In genomic region chr9:105251733-105252404, GRCh38 we compare ENCODE assay signal across 23 cellular contexts. TPM values are rescaled to one million over a fixed set of nuclear protein-coding genes. Genes with fewer than 3 reads are reported as not detected.
DNase-seq lines count a peak whose midpoint lies in the region; ATAC-seq, FAIRE-seq and TF ChIP-seq lines count a peak whose summit lies in the region.
"Had no signal": no experiment of that assay in that cellular context is flagged by ENCODE, and none has a peak within 500 bp of the region (broad histone marks: within the 10 kb centered on the region; RNA-seq: fewer than 3 reads in every experiment).

No MANE protein-coding gene starts in this region.

- peak overlapping the region; percentile 4 for H3K27ac Mint-ChIP-seq in Caco-2 (ENCODE audit: unreplicated experiment)
- H3K27ac Mint-ChIP-seq: activated CD4-positive, alpha-beta T cell treated with anti-CD3 and anti-CD28 coated beads, Interleukin-2, amount 10 ng/mL, durations not matched to agents 7 days and 5 days had no signal

- no peaks in the 10 kb centered on the region for H3K27me3 Mint-ChIP-seq in Caco-2 (ENCODE audit: insufficient read depth, unreplicated experiment)

- H3K4me1 ChIP-seq in Caco-2 (peaks cover 11% of the 10 kb centered on the region; the same call in 1 of the 2 replicates), GM12878 (ENCODE audit: control insufficient read depth, insufficient read depth, low read length) (peaks cover under 1% of the 10 kb centered on the region), HepG2 (ENCODE audit: insufficient read depth, low read length) (peaks cover 81% of the 10 kb centered on the region), HAP-1 (peaks cover 13% of the 10 kb centered on the region)
- H3K4me1 ChIP-seq: psoas muscle had no signal

- intact Hi-C loops in Caco-2 (cut with micrococcal nuclease; ENCODE audit: unreplicated experiment): loop anchor here (1.0 to 2.0 kb wide), 2 partner anchors 67 to 161 kb away; no protein-coding TSS in a partner anchor
- intact Hi-C loops in GM12878 (cut with micrococcal nuclease; ENCODE audit: unreplicated experiment): no loop called here
- intact Hi-C loops in HepG2 (cut with micrococcal nuclease; ENCODE audit: unreplicated experiment): loop anchor here (1.0 to 2.0 kb wide), 2 partner anchors 79 to 161 kb away; no protein-coding TSS in a partner anchor

- peak; percentile 41; the same call in 1 of the 2 replicates for TF ChIP-seq RAD21 in GM12878 (IDR thresholded peaks at IDR 0.05; ENCODE audit: insufficient read depth, low read depth, low read length)
- TF ChIP-seq RAD21 in HepG2 (CRISPR knock-in tag; IDR thresholded peaks at IDR 0.05): no peak

- H2AFZ ChIP-seq in GM12878 (ENCODE audit: control insufficient read depth, low read depth, low read length) (no peak overlapping the region), HepG2 (ENCODE audit: low read length) (no peak overlapping the region)

- H3K4me2 ChIP-seq in GM12878 (ENCODE audit: control insufficient read depth, insufficient read depth) (no peak overlapping the region), HepG2 (ENCODE audit: low read depth, low read length) (peak overlapping the region; percentile 74)

- no peak for ATAC-seq in GM12878
- ATAC-seq in HepG2: peak; percentile 97
- ATAC-seq: esophagus mucosa, gastroesophageal sphincter, left cardiac atrium, psoas muscle had no signal

- FAIRE-seq in GM12878 (lab: Jason Lieb, UNC): no peak
- FAIRE-seq in HepG2 (lab: Jason Lieb, UNC): peak; percentile 44
- FAIRE-seq: small intestine had no signal

- no peak overlapping the region for H3K27ac ChIP-seq in GM12878 (ENCODE audit: control insufficient read depth, insufficient read depth)
- H3K27ac ChIP-seq in HepG2 (ENCODE audit: extremely low read length, insufficient read depth, low read length): peak overlapping the region; percentile 80
- H3K27ac ChIP-seq: adrenal gland, C4-2B, gastroesophageal sphincter, psoas muscle had no signal

- H3K36me3 ChIP-seq in Caco-2 (ENCODE audit: control insufficient read depth, insufficient read depth, low read length) (no peaks in the 10 kb centered on the region), GM12878 (ENCODE audit: control insufficient read depth in 2 of 2, insufficient read depth in 2 of 2, low read length in 1 of 2) (no peaks in the 10 kb centered on the region), HepG2 (replicated peaks in 1 of 2; ENCODE audit: control insufficient read depth in 1 of 2, insufficient read depth in 2 of 2, low read length in 2 of 2) (no peaks in the 10 kb centered on the region), HAP-1 (replicated peaks) (no peaks in the 10 kb centered on the region)
- H3K36me3 ChIP-seq: adrenal gland, cardiac muscle cell, gastroesophageal sphincter had no signal

- H3K4me3 Mint-ChIP-seq in Caco-2 (ENCODE audit: unreplicated experiment): no peak overlapping the region
- H3K4me3 Mint-ChIP-seq: activated CD4-positive, alpha-beta T cell treated with anti-CD3 and anti-CD28 coated beads, Interleukin-2, amount 10 ng/mL, durations not matched to agents 7 days and 5 days had no signal

- BruUV-seq in Caco-2 (replicated peaks; lab: Mats Ljungman, UMichigan) (no TSS peak), GM12878 (replicated peaks; lab: Mats Ljungman, UMichigan) (no TSS peak), HepG2 (replicated peaks; lab: Mats Ljungman, UMichigan) (no TSS peak)

- CTCF ChIA-PET in Caco-2 (lab: Charles Lee): no interaction called here
- CTCF ChIA-PET in GM12878 (lab: Yijun Ruan, JAX): interaction anchor here (0.6 to 2.8 kb wide), 4 partner anchors 11 to 162 kb away, joined by 3 to 12 read pairs (median 4); no protein-coding TSS in a partner anchor
- CTCF ChIA-PET in HepG2 (lab: Yijun Ruan, JAX; ENCODE audit: low intra/inter-chr PET ratio, low total read pairs): no interaction called here
- CTCF ChIA-PET in HEK293T (lab: Yijun Ruan, JAX): interaction anchor here (0.6 kb wide), 1 partner anchor 162 kb away, joined by 3 read pairs; no protein-coding TSS in a partner anchor

- TF ChIP-seq CTCF in Caco-2 (IDR thresholded peaks at IDR 0.05; ENCODE audit: insufficient read depth in 1 of 2, low read depth in 1 of 2, low read length in 1 of 2, severe bottlenecking in 1 of 2, unreplicated experiment in 1 of 2) (no peak), GM12878 (IDR thresholded peaks at IDR 0.05 in 2 of 3, conservative IDR thresholded peaks at IDR 0.05 in 1 of 3; ENCODE audit: control insufficient read depth in 2 of 3, extremely low read depth in 1 of 3, insufficient read depth in 1 of 3, low read depth in 3 of 3, low read length in 3 of 3) (peak in 1 of 3 experiments; percentile 8; a peak in 1 of 6 replicates), HepG2 (CRISPR knock-in tag; IDR thresholded peaks at IDR 0.05) (peak; percentile 48)

- H3K79me2 ChIP-seq in GM12878 (ENCODE audit: control insufficient read depth, insufficient read depth, low read length) (peaks cover under 1% of the 10 kb centered on the region), HepG2 (ENCODE audit: insufficient read depth, low read length) (peaks cover 89% of the 10 kb centered on the region)

- no peak overlapping the region for H3K9ac ChIP-seq in GM12878 (ENCODE audit: control insufficient read depth, insufficient read depth, low read length)
- H3K9ac ChIP-seq in HepG2 (ENCODE audit: insufficient read depth, low read depth, low read length): peak overlapping the region; percentile 59

- RAD21 ChIA-PET in GM12878 (lab: Charles Lee; ENCODE audit: unreplicated experiment): interaction anchor here (0.8 to 1.6 kb wide), 4 partner anchors 27 to 443 kb away, joined by 3 to 6 read pairs (median 4); partner anchors contain the start of gene TMEM38B

- H4K20me1 ChIP-seq in GM12878 (ENCODE audit: control insufficient read depth, insufficient read depth) (no peaks in the 10 kb centered on the region), HepG2 (ENCODE audit: insufficient read depth, low read length) (no peaks in the 10 kb centered on the region)

- no peak for TF ChIP-seq EP300 in GM12878 (IDR thresholded peaks at IDR 0.05; ENCODE audit: borderline replicate concordance in 1 of 2, control insufficient read depth in 1 of 2, low read depth in 2 of 2, low read length in 2 of 2)
- peak in 1 of 2 experiments; percentile 78; a peak in 2 of 4 replicates for TF ChIP-seq EP300 in HepG2 (IDR thresholded peaks at IDR 0.05; ENCODE audit: low read depth in 2 of 2, low read length in 2 of 2)
- TF ChIP-seq EP300 in HepG2 (CRISPR knock-in tag; IDR thresholded peaks at IDR 0.05; ENCODE audit: borderline replicate concordance): 0 out of 2 replicates have a peak, but pooled peaks have one; percentile 20

- SMC1A ChIA-PET in GM12878 (lab: Charles Lee; ENCODE audit: uncharacterized antibody, unreplicated experiment): interaction anchor here (1.1 to 2.2 kb wide), 3 partner anchors 10 to 385 kb away, joined by 4 to 7 read pairs (median 4); no protein-coding TSS in a partner anchor

- POLR2A ChIA-PET in Caco-2 (lab: Charles Lee): interaction anchor here (0.7 kb wide), 1 partner anchor 157 kb away, joined by 3 read pairs; no protein-coding TSS in a partner anchor
- POLR2A ChIA-PET in GM12878 (lab: Charles Lee): no interaction called here
- POLR2A ChIA-PET in HepG2 (lab: Yijun Ruan, JAX): interaction anchor here (0.7 to 1.4 kb wide), 8 partner anchors 29 to 167 kb away, joined by 3 to 6 read pairs (median 4); no protein-coding TSS in a partner anchor
- POLR2A ChIA-PET in HEK293T (lab: Yijun Ruan, JAX): no interaction called here

- H3K9me3 ChIP-seq in Caco-2 (no peaks in the 10 kb centered on the region), GM12878 (replicated peaks; ENCODE audit: control insufficient read depth, insufficient read depth, low read length) (no peaks in the 10 kb centered on the region), HepG2 (ENCODE audit: low read length) (no peaks in the 10 kb centered on the region), HAP-1 (no peaks in the 10 kb centered on the region)
- H3K9me3 ChIP-seq: adrenal gland, gastroesophageal sphincter, psoas muscle had no signal

- TF ChIP-seq POLR2A in GM12878 (IDR thresholded peaks at IDR 0.05; ENCODE audit: low read depth, low read length): no peak
- no peak for TF ChIP-seq POLR2A in HepG2 (IDR thresholded peaks at IDR 0.05; ENCODE audit: insufficient read depth in 1 of 2, low read depth in 2 of 2, low read length in 2 of 2)

- H3K36me3 Mint-ChIP-seq in Caco-2 (ENCODE audit: insufficient read depth, unreplicated experiment): no peaks in the 10 kb centered on the region

- peaks cover 13% of the 10 kb centered on the region for H3K4me1 Mint-ChIP-seq in Caco-2 (ENCODE audit: low read depth, unreplicated experiment)

- H3K4me3 ChIP-seq in Caco-2 (ENCODE audit: low read depth, low read length): no peak overlapping the region
- no peak overlapping the region for H3K4me3 ChIP-seq in GM12878
- peak overlapping the region in 2 of 3 experiments; percentile 24 to 49; a peak in 2 of 6 replicates for H3K4me3 ChIP-seq in HepG2 (replicated peaks in 1 of 3; ENCODE audit: insufficient read depth in 1 of 3, low read depth in 2 of 3, low read length in 3 of 3)
- no peak overlapping the region for H3K4me3 ChIP-seq in HAP-1
- H3K4me3 ChIP-seq: adrenal gland, cardiac muscle cell, gastroesophageal sphincter, psoas muscle had no signal

- H3K27me3 ChIP-seq in Caco-2 (replicated peaks; ENCODE audit: control insufficient read depth, insufficient read depth, low read length) (no peaks in the 10 kb centered on the region), GM12878 (replicated peaks in 1 of 2; ENCODE audit: control insufficient read depth in 2 of 2, insufficient read depth in 2 of 2, low read length in 1 of 2) (no peaks in the 10 kb centered on the region), HepG2 (ENCODE audit: control insufficient read depth in 1 of 2, insufficient read depth in 2 of 2, low read length in 2 of 2) (no peaks in the 10 kb centered on the region), HAP-1 (ENCODE audit: low read depth) (no peaks in the 10 kb centered on the region)
- H3K27me3 ChIP-seq: adrenal gland, cardiac muscle cell, gastroesophageal sphincter had no signal

- DNase-seq in Caco-2 (peak in 1 of 2 experiments; percentile 16), NCI-H2029 treated with DMSO at 0.1 percent for 48 hours (lab: John Stamatoyannopoulos, UW) (peak; percentile 14), GM12878 (ENCODE audit: low read depth, low spot score) (no peak), HepG2 (ENCODE audit: low spot score) (peak; percentile 86), HAP-1 (ENCODE audit: low spot score in 2 of 2) (no peak), NCI-H2171 (lab: John Stamatoyannopoulos, UW) (no peak), HEK293T (ENCODE audit: extremely low spot score) (no peak)
- no peak for DNase-seq in activated CD4-positive, alpha-beta T cell treated with anti-CD3 and anti-CD28 coated beads for 4 hours
- DNase-seq: ACHN; activated CD4-positive, alpha-beta T cell treated with anti-CD3 and anti-CD28 coated beads, Interleukin-2, amount 10 ng/mL, durations not matched to agents 7 days and 5 days; activated CD8-positive, alpha-beta memory T cell treated with anti-CD3 and anti-CD28 coated beads, Interleukin-2, amount 50 U/mL, for 4 hours; activated gamma-delta T cell; adrenal gland; left cardiac atrium; NCI-H1417 treated with DMSO at 0.1 percent for 48 hours; small intestine; stimulated activated CD4-positive, alpha-beta T cell treated with anti-CD3 and anti-CD28 coated beads, Interleukin-4, amount 100 ng/mL, for 24 hours; SW 1271 had no signal

- 77% methylated on average over 5 of the region's 5 CpGs for WGBS in GM12878 (ENCODE audit: insufficient coverage, insufficient replicate concordance, low lambda C conversion rate, missing lambda C conversion rate)
- WGBS in HepG2 (ENCODE audit: low lambda C conversion rate): 12% methylated on average over 5 of the region's 5 CpGs

- H3K9me3 Mint-ChIP-seq in Caco-2 (ENCODE audit: unreplicated experiment): no peaks in the 10 kb centered on the region
- H3K9me3 Mint-ChIP-seq: activated CD4-positive, alpha-beta T cell treated with anti-CD3 and anti-CD28 coated beads, Interleukin-2, amount 10 ng/mL, durations not matched to agents 7 days and 5 days had no signal

- in situ Hi-C loops in GM12878 (cut with MboI): no loop called here
- in situ Hi-C loops in HepG2 (cut with HindIII; ENCODE audit: extremely low pct_ligation_motif_present, low pct_unique_long_range_greater_than_20kb): loop anchor here (5.0 kb wide), 2 partner anchors 40 to 165 kb away; no protein-coding TSS in a partner anchor
- in situ Hi-C loops in HAP-1 (cut with MboI; ENCODE audit: low sequenced_read_pairs): no loop called here

RNA-seq across cellular contexts. Expression of gene SLC44A1, which starts 7.4 kb away (rescaled TPM):
- total RNA-seq in Caco-2 (2022) (45.8 and 46.3 TPM in 2 replicates), GM12878 (2014; rRNA removed) (14.4 and 15.4 TPM in 2 replicates), GM12878 (2014; rRNA removed; fragmentation: Illumina TruSeq; extraction: Trizol) (13.4 TPM in 2 replicates), GM12878 (2021) (21.2 and 22.6 TPM in 2 replicates), HepG2 (2016; rRNA removed; fragmentation: Illumina TruSeq; extraction: Trizol) (30.4 and 40.8 TPM in 2 replicates)
- total RNA-seq in GM12878 (2013; cell fraction: nucleolus; rRNA removed): 21.4 and 23.9 TPM in 2 replicates
- polyA plus RNA-seq in GM12878 (2011; ENCODE audit: low read depth): 9.2 TPM
- polyA plus RNA-seq in GM12878 (2011; rRNA removed) (11.5 and 14.5 TPM in 2 replicates), GM12878 (2014; fragmentation: Illumina TruSeq; extraction: Trizol) (13.3 and 15.0 TPM in 2 replicates), GM12878 (2014; fragmentation: Nextera tagmentation; extraction: Ambion mirVana) (1 to 10 TPM; 5.0 to 5.2 TPM), GM12878 (2014; rRNA removed) (9.5 and 11.5 TPM in 2 replicates), GM12878 (2016; fragmentation: Nextera tagmentation; extraction: Ambion mirVana) (10 to 100 TPM in 1 of 2 experiments, 1 to 10 TPM in 1; 2.4 to 15.6 TPM), HepG2 (2011; rRNA removed) (21.1 and 21.4 TPM in 2 replicates)
- polyA plus RNA-seq in GM12878 (2011; cell fraction: cytosol; rRNA removed): 9.0 and 10.3 TPM in 2 replicates
- 3.5 and 4.3 TPM in 2 replicates for polyA plus RNA-seq in GM12878 (2011; cell fraction: nucleus; rRNA removed)
- polyA plus RNA-seq in GM12878 (2012): 9.1 and 12.0 TPM in 2 replicates
- 27.1 and 32.2 TPM in 2 replicates for polyA minus RNA-seq in GM12878 (2011; rRNA and poly(A)+ RNA removed)
- polyA minus RNA-seq in GM12878 (2011; cell fraction: cytosol; rRNA and poly(A)+ RNA removed): 6.1 and 8.7 TPM in 2 replicates
- 4.8 and 7.1 TPM in 2 replicates for polyA minus RNA-seq in GM12878 (2011; cell fraction: nucleus; rRNA and poly(A)+ RNA removed)
- 12.0 and 12.2 TPM in 2 replicates for total RNA-seq in HepG2 (2016; cell fraction: cytosol; rRNA removed; fragmentation: Illumina TruSeq; extraction: Trizol; ENCODE audit: low read depth)
- total RNA-seq in HepG2 (2016; cell fraction: insoluble cytoplasmic fraction; rRNA removed; fragmentation: Illumina TruSeq; extraction: Trizol): 31.5 and 39.4 TPM in 2 replicates
- total RNA-seq in HepG2 (2016; cell fraction: membrane; rRNA removed; fragmentation: Illumina TruSeq; extraction: Trizol): 34.7 and 38.3 TPM in 2 replicates
- total RNA-seq in HepG2 (2016; cell fraction: nucleus; rRNA removed; fragmentation: Illumina TruSeq; extraction: Trizol): 31.6 and 40.2 TPM in 2 replicates
- polyA plus RNA-seq in HepG2 (2011; cell fraction: cytosol; rRNA removed): 15.7 and 26.2 TPM in 2 replicates
- 7.9 and 11.1 TPM in 2 replicates for polyA plus RNA-seq in HepG2 (2011; cell fraction: nucleus; rRNA removed)
- polyA plus RNA-seq in HepG2 (2012): 38.1 and 40.7 TPM in 2 replicates
- 5.0 and 7.1 TPM in 2 replicates for polyA plus RNA-seq in HepG2 (2016; cell fraction: cytosol; fragmentation: Illumina TruSeq; extraction: Trizol; ENCODE audit: low read depth)
- polyA plus RNA-seq in HepG2 (2016; cell fraction: insoluble cytoplasmic fraction; fragmentation: Illumina TruSeq; extraction: Trizol; ENCODE audit: low read depth): 20.0 and 22.2 TPM in 2 replicates
- 13.9 and 16.2 TPM in 2 replicates for polyA plus RNA-seq in HepG2 (2016; cell fraction: membrane; fragmentation: Illumina TruSeq; extraction: Trizol; ENCODE audit: low read depth)
- polyA plus RNA-seq in HepG2 (2016; cell fraction: nucleus; fragmentation: Illumina TruSeq; extraction: Trizol; ENCODE audit: insufficient read depth, low read depth): 26.5 and 26.7 TPM in 2 replicates
- polyA minus RNA-seq in HepG2 (2011; rRNA and poly(A)+ RNA removed; ENCODE audit: low replicate concordance): 69.1 and 73.0 TPM in 2 replicates
- 23.7 and 37.4 TPM in 2 replicates for polyA minus RNA-seq in HepG2 (2011; cell fraction: cytosol; rRNA and poly(A)+ RNA removed)
- polyA minus RNA-seq in HepG2 (2011; cell fraction: nucleus; rRNA and poly(A)+ RNA removed): 30.1 and 37.0 TPM in 2 replicates

Comparison
In these comparisons a context has a peak if more than half of its experiments do, and no peak if none do; other contexts are left out.
1. DNase-seq: peak in NCI-H2029 treated with DMSO at 0.1 percent for 48 hours (single experiment) and HepG2 (single experiment); none in GM12878 (single experiment), HAP-1 (0 of 2), activated CD4-positive, alpha-beta T cell treated with anti-CD3 and anti-CD28 coated beads for 4 hours (0 of 2), NCI-H2171 (single experiment) and HEK293T (single experiment).
2. H3K4me3 ChIP-seq: peak in HepG2 (2 of 3); none in Caco-2 (single experiment), GM12878 (single experiment) and HAP-1 (single experiment).
3. CTCF ChIA-PET loops: an anchor here in GM12878 (0.6 to 2.8 kb wide) and HEK293T (0.6 kb wide); none called in Caco-2 and HepG2.
4. POLR2A ChIA-PET loops: an anchor here in Caco-2 (0.7 kb wide) and HepG2 (0.7 to 1.4 kb wide); none called in GM12878 and HEK293T.